Comparison of ENCODE assay signal across 1 cellular context in the genomic region with DNA sequence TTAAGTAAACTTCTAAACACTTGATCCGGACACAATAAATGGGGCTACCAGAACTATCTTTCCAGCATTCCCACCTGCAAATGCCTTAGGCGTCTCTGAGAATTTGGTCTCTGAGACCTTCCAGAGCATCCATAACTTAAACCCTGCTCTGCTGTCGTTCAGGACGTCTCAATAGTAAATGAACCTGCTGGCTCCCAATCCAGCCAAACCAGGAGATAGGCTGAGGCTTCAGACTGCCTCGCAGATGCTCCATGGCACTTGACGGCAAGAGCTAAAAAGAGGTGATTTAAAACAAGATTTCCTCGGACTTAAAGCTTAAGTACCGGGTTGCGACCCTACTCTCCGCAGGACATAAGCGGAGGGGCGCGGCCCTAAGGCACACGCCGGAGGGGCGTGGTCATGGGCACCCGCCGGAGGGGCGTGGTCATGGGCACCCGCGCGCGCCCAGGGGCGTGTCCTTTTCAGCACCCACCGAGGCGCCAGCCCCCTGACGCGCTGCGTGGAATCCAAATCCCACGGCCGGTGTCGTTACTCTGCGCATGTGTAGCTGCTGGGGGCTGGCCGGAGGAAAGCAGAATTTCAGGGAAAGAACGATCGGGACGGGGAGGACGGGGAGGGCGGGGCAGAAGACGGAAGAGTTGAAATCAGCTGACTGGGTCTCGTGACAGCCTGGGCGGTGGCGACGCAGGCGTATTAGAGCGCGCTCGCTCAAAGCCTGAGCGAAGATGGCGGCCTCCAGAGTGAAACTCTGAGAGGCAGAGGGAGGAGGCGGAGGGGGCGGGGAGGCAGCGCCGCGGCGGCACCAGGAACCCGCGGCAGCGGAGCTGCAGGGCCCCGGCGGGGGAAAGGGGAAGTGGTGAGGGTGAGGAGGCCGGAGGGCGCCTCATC.
A peak's percentile ranks its signal among the peaks of the same experiment; 100 is the strongest.
TF ChIP-seq lines count a peak whose summit lies in the region.

A gene with protein sequence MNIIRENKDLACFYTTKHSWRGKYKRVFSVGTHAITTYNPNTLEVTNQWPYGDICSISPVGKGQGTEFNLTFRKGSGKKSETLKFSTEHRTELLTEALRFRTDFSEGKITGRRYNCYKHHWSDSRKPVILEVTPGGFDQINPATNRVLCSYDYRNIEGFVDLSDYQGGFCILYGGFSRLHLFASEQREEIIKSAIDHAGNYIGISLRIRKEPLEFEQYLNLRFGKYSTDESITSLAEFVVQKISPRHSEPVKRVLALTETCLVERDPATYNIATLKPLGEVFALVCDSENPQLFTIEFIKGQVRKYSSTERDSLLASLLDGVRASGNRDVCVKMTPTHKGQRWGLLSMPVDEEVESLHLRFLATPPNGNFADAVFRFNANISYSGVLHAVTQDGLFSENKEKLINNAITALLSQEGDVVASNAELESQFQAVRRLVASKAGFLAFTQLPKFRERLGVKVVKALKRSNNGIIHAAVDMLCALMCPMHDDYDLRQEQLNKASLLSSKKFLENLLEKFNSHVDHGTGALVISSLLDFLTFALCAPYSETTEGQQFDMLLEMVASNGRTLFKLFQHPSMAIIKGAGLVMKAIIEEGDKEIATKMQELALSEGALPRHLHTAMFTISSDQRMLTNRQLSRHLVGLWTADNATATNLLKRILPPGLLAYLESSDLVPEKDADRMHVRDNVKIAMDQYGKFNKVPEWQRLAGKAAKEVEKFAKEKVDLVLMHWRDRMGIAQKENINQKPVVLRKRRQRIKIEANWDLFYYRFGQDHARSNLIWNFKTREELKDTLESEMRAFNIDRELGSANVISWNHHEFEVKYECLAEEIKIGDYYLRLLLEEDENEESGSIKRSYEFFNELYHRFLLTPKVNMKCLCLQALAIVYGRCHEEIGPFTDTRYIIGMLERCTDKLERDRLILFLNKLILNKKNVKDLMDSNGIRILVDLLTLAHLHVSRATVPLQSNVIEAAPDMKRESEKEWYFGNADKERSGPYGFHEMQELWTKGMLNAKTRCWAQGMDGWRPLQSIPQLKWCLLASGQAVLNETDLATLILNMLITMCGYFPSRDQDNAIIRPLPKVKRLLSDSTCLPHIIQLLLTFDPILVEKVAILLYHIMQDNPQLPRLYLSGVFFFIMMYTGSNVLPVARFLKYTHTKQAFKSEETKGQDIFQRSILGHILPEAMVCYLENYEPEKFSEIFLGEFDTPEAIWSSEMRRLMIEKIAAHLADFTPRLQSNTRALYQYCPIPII (N-terminal part only) (plus strand): TSS at position 696 of the 888 bp plus-strand sequence. CDS start 17,049 bp downstream, outside the sequence.

TF ChIP-seq in HepG2, 621 proteins besides CTCF, POLR2A, EP300 and RAD21 (continued from another document and continues in another):
- TF ChIP-seq SIN3B (IDR thresholded peaks at IDR 0.05; ENCODE audit: low read length) (peak; percentile 64; the same call in 1 of the 2 replicates), HIVEP1 (CRISPR knock-in tag; IDR thresholded peaks at IDR 0.05) (peak; percentile 37; the same call in 1 of the 2 replicates), CCAR2 (optimal IDR thresholded peaks at IDR 0.05; ENCODE audit: low read depth, low read length) (no peak), KDM4B (CRISPR knock-in tag; IDR thresholded peaks at IDR 0.05) (no peak), ZNF75D (CRISPR knock-in tag; IDR thresholded peaks at IDR 0.05; ENCODE audit: borderline replicate concordance) (no peak), AGO1 (IDR thresholded peaks at IDR 0.05; ENCODE audit: low read depth, low read length, poor library complexity, severe bottlenecking) (no peak), HMGA1 (CRISPR knock-in tag; conservative IDR thresholded peaks at IDR 0.05) (no peak), ZNF674 (CRISPR knock-in tag; IDR thresholded peaks at IDR 0.05; ENCODE audit: low read depth) (no peak), SPEN (CRISPR knock-in tag; IDR thresholded peaks at IDR 0.05; ENCODE audit: low read depth) (peak; percentile 51; the same call in 1 of the 2 replicates), ZNF335 (CRISPR knock-in tag; IDR thresholded peaks at IDR 0.05) (no peak), MLLT10 (CRISPR knock-in tag; IDR thresholded peaks at IDR 0.05) (no peak), ZNF138 (CRISPR knock-in tag; IDR thresholded peaks at IDR 0.05; ENCODE audit: low read depth) (no peak), ARNT2 (CRISPR knock-in tag; IDR thresholded peaks at IDR 0.05; ENCODE audit: low read depth) (peak; percentile 42; the same call in 1 of the 2 replicates), CBX1 (IDR thresholded peaks at IDR 0.05; ENCODE audit: low read depth) (no peak), PHF5A (CRISPR knock-in tag; IDR thresholded peaks at IDR 0.05; ENCODE audit: low read depth, unreplicated experiment) (peak; percentile 59), ZNF776 (CRISPR knock-in tag; IDR thresholded peaks at IDR 0.05) (no peak), ZNF607 (CRISPR knock-in tag; IDR thresholded peaks at IDR 0.05; ENCODE audit: borderline replicate concordance) (peak; percentile 70; the same call in 1 of the 2 replicates), ZSCAN12 (CRISPR knock-in tag; IDR thresholded peaks at IDR 0.05) (no peak), ZFP36L2 (CRISPR knock-in tag; IDR thresholded peaks at IDR 0.05) (no peak), ZNF431 (CRISPR knock-in tag; IDR thresholded peaks at IDR 0.05; ENCODE audit: borderline replicate concordance, low read depth) (no peak), POGZ (CRISPR knock-in tag; IDR thresholded peaks at IDR 0.05) (peak; percentile 36; the same call in 1 of the 2 replicates), SP2 (CRISPR knock-in tag; IDR thresholded peaks at IDR 0.05) (peak; percentile 50), ZNF224 (CRISPR knock-in tag; IDR thresholded peaks at IDR 0.05) (no peak), SNRNP70 (IDR thresholded peaks at IDR 0.05; ENCODE audit: low read depth, low read length) (no peak), ZFP82 (CRISPR knock-in tag; IDR thresholded peaks at IDR 0.05; ENCODE audit: borderline replicate concordance) (no peak)
- TF ChIP-seq, protein P1, sequence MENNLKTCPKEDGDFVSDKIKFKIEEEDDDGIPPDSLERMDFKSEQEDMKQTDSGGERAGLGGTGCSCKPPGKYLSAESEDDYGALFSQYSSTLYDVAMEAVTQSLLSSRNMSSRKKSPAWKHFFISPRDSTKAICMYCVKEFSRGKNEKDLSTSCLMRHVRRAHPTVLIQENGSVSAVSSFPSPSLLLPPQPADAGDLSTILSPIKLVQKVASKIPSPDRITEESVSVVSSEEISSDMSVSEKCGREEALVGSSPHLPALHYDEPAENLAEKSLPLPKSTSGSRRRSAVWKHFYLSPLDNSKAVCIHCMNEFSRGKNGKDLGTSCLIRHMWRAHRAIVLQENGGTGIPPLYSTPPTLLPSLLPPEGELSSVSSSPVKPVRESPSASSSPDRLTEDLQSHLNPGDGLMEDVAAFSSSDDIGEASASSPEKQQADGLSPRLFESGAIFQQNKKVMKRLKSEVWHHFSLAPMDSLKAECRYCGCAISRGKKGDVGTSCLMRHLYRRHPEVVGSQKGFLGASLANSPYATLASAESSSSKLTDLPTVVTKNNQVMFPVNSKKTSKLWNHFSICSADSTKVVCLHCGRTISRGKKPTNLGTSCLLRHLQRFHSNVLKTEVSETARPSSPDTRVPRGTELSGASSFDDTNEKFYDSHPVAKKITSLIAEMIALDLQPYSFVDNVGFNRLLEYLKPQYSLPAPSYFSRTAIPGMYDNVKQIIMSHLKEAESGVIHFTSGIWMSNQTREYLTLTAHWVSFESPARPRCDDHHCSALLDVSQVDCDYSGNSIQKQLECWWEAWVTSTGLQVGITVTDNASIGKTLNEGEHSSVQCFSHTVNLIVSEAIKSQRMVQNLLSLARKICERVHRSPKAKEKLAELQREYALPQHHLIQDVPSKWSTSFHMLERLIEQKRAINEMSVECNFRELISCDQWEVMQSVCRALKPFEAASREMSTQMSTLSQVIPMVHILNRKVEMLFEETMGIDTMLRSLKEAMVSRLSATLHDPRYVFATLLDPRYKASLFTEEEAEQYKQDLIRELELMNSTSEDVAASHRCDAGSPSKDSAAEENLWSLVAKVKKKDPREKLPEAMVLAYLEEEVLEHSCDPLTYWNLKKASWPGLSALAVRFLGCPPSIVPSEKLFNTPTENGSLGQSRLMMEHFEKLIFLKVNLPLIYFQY (CRISPR knock-in tag; IDR thresholded peaks at IDR 0.05; ENCODE audit: borderline replicate concordance), result no peak
- TF ChIP-seq, protein P2, sequence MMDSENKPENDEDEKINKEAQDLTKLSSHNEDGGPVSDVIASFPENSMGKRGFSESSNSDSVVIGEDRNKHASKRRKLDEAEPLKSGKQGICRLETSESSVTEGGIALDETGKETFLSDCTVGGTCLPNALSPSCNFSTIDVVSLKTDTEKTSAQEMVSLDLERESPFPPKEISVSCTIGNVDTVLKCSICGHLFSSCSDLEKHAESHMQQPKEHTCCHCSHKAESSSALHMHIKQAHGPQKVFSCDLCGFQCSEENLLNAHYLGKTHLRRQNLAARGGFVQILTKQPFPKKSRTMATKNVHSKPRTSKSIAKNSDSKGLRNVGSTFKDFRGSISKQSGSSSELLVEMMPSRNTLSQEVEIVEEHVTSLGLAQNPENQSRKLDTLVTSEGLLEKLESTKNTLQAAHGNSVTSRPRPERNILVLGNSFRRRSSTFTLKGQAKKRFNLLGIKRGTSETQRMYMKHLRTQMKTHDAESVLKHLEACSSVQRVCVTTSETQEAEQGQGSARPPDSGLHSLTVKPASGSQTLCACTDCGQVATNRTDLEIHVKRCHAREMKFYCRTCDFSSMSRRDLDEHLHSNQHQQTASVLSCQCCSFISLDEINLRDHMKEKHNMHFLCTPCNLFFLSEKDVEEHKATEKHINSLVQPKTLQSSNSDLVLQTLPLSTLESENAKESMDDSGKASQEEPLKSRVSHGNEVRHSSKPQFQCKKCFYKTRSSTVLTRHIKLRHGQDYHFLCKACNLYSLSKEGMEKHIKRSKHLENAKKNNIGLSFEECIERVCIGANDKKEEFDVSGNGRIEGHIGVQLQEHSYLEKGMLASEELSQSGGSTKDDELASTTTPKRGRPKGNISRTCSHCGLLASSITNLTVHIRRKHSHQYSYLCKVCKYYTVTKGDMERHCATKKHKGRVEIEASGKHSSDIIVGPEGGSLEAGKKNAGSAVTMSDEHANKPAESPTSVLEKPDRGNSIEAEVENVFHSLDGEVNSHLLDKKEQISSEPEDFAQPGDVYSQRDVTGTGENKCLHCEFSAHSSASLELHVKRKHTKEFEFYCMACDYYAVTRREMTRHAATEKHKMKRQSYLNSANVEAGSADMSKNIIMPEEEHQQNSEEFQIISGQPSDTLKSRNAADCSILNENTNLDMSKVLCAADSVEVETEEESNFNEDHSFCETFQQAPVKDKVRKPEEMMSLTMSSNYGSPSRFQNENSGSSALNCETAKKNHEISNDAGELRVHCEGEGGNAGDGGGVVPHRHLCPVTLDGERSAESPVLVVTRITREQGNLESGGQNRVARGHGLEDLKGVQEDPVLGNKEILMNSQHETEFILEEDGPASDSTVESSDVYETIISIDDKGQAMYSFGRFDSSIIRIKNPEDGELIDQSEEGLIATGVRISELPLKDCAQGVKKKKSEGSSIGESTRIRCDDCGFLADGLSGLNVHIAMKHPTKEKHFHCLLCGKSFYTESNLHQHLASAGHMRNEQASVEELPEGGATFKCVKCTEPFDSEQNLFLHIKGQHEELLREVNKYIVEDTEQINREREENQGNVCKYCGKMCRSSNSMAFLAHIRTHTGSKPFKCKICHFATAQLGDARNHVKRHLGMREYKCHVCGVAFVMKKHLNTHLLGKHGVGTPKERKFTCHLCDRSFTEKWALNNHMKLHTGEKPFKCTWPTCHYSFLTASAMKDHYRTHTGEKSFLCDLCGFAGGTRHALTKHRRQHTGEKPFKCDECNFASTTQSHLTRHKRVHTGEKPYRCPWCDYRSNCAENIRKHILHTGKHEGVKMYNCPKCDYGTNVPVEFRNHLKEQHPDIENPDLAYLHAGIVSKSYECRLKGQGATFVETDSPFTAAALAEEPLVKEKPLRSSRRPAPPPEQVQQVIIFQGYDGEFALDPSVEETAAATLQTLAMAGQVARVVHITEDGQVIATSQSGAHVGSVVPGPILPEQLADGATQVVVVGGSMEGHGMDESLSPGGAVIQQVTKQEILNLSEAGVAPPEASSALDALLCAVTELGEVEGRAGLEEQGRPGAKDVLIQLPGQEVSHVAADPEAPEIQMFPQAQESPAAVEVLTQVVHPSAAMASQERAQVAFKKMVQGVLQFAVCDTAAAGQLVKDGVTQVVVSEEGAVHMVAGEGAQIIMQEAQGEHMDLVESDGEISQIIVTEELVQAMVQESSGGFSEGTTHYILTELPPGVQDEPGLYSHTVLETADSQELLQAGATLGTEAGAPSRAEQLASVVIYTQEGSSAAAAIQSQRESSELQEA (CRISPR knock-in tag; IDR thresholded peaks at IDR 0.05; ENCODE audit: not compliant biosample characterization), result no peak
- TF ChIP-seq, protein P3, sequence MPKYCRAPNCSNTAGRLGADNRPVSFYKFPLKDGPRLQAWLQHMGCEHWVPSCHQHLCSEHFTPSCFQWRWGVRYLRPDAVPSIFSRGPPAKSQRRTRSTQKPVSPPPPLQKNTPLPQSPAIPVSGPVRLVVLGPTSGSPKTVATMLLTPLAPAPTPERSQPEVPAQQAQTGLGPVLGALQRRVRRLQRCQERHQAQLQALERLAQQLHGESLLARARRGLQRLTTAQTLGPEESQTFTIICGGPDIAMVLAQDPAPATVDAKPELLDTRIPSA (CRISPR knock-in tag; IDR thresholded peaks at IDR 0.05; ENCODE audit: borderline replicate concordance), result no peak
- TF ChIP-seq, protein P4, sequence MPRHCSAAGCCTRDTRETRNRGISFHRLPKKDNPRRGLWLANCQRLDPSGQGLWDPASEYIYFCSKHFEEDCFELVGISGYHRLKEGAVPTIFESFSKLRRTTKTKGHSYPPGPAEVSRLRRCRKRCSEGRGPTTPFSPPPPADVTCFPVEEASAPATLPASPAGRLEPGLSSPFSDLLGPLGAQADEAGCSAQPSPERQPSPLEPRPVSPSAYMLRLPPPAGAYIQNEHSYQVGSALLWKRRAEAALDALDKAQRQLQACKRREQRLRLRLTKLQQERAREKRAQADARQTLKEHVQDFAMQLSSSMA (CRISPR knock-in tag; IDR thresholded peaks at IDR 0.05), result peak; percentile 75; the same call in 1 of the 2 replicates
- TF ChIP-seq, protein P5, sequence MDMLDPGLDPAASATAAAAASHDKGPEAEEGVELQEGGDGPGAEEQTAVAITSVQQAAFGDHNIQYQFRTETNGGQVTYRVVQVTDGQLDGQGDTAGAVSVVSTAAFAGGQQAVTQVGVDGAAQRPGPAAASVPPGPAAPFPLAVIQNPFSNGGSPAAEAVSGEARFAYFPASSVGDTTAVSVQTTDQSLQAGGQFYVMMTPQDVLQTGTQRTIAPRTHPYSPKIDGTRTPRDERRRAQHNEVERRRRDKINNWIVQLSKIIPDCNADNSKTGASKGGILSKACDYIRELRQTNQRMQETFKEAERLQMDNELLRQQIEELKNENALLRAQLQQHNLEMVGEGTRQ (IDR thresholded peaks at IDR 0.05; ENCODE audit: low read depth, low read length), result peak; percentile 89
- TF ChIP-seq, protein P5 (CRISPR knock-in tag; IDR thresholded peaks at IDR 0.05; ENCODE audit: borderline replicate concordance), result peak; percentile 94; the same call in 1 of the 2 replicates
- TF ChIP-seq, protein P6, sequence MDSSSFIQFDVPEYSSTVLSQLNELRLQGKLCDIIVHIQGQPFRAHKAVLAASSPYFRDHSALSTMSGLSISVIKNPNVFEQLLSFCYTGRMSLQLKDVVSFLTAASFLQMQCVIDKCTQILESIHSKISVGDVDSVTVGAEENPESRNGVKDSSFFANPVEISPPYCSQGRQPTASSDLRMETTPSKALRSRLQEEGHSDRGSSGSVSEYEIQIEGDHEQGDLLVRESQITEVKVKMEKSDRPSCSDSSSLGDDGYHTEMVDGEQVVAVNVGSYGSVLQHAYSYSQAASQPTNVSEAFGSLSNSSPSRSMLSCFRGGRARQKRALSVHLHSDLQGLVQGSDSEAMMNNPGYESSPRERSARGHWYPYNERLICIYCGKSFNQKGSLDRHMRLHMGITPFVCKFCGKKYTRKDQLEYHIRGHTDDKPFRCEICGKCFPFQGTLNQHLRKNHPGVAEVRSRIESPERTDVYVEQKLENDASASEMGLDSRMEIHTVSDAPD (CRISPR knock-in tag; IDR thresholded peaks at IDR 0.05), result no peak
